ENCODE assay signal across 18 cellular contexts in the genomic region with DNA sequence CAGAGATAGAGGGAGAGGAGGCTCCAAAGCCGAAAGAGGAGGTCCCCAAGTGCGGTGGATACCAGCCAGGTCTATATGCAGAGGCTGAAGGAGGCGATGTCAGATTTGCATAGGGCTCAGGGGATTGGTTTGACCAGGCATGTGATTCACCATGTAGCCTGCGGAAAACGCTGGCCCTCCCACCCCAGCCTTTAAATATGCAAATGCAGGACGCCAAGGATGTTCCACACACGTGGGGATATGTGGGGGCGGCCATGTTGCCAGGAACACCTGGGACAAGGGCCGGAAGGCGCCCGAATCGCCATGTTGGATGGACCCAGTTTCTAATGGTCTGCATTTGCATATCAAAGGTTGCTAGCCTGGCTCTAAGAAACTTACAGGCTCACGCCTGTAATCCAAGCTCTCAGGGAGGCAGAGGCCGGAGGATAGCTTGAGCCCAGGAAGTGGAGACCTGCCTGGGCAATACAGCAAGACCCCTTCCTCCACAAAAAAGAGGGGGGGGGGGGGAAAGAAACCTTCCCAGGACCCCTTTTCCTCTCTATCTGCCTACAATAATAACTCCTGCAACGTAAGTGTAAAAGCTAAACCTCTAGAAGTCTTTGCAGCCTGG.
"Had no signal": no experiment of that assay in that cellular context is flagged by ENCODE, and none has a peak within 500 bp of the region (broad histone marks: within the 10 kb centered on the region; RNA-seq: fewer than 3 reads in every experiment).

No MANE protein-coding gene starts in this region.

- H3K4me3 ChIP-seq: coronary artery, esophagus squamous epithelium, gastroesophageal sphincter, mucosa of descending colon, ovary, right atrium auricular region, stomach had no signal

- H3K27ac ChIP-seq: coronary artery, epithelial cell of prostate, esophagus squamous epithelium, gastroesophageal sphincter, neutrophil, ovary, right atrium auricular region, stomach had no signal

- H3K36me3 ChIP-seq: gastroesophageal sphincter, neutrophil, ovary, right atrium auricular region had no signal

- H3K27me3 Mint-ChIP-seq: naive thymus-derived CD8-positive, alpha-beta T cell had no signal

- H3K4me3 Mint-ChIP-seq: naive thymus-derived CD8-positive, alpha-beta T cell had no signal

- ATAC-seq: gastroesophageal sphincter; mucosa of descending colon; naive thymus-derived CD8-positive, alpha-beta T cell had no signal

- DNase-seq: effector CD8-positive, alpha-beta T cell; esophagus squamous epithelium; foreskin fibroblast; glutamatergic neuron; kidney glomerular epithelial cell; mucosa of descending colon; naive thymus-derived CD8-positive, alpha-beta T cell; ovary; small intestine; stimulated activated CD4-positive, alpha-beta T cell treated with anti-CD3 and anti-CD28 coated beads, Interleukin-12 subunit alpha, Interleukin-12 subunit beta, amount 100 ng/mL, for 4 hours; stimulated activated naive CD4-positive, alpha-beta T cell; stomach; substantia nigra had no signal

- H3K9me3 ChIP-seq: gastroesophageal sphincter, neutrophil, ovary, right atrium auricular region, stomach had no signal

- H3K27ac Mint-ChIP-seq: naive thymus-derived CD8-positive, alpha-beta T cell had no signal

- H3K4me1 ChIP-seq: gastroesophageal sphincter, right atrium auricular region, stomach had no signal

- H3K27me3 ChIP-seq: esophagus squamous epithelium, gastroesophageal sphincter, neutrophil, right atrium auricular region, stomach had no signal

- H3K4me1 Mint-ChIP-seq: naive thymus-derived CD8-positive, alpha-beta T cell had no signal
